Comparison of ENCODE assay signal across 11 cellular contexts in genomic region chr15:100114526-100114925, GRCh38.
DNase-seq lines count a peak whose midpoint lies in the region; ATAC-seq and TF ChIP-seq lines count a peak whose summit lies in the region.
"Had no signal": no experiment of that assay in that cellular context is flagged by ENCODE, and none has a peak within 500 bp of the region (broad histone marks: within the 10 kb centered on the region; RNA-seq: fewer than 3 reads in every experiment).

No MANE protein-coding gene starts in this region.

- TF ChIP-seq CTCF in adrenal gland (IDR thresholded peaks at IDR 0.05) (no peak), retinal pigment epithelial cell (conservative IDR thresholded peaks at IDR 0.05; ENCODE audit: low read depth, low read length) (no peak)

- H3K27me3 ChIP-seq in adrenal gland, result no peaks in the 10 kb centered on the region
- H3K27me3 ChIP-seq in right cardiac atrium (ENCODE audit: control insufficient read depth, insufficient read depth), result no peaks in the 10 kb centered on the region

- no peak overlapping the region for H3K4me3 ChIP-seq in adrenal gland
- peak overlapping the region; percentile 27 for H3K4me3 ChIP-seq in right cardiac atrium (ENCODE audit: low read length)
- peak overlapping the region; percentile 30 for H3K4me3 ChIP-seq in retinal pigment epithelial cell (ENCODE audit: low read length)

- TF ChIP-seq POLR2A in adrenal gland (IDR thresholded peaks at IDR 0.05), result no peak

- H3K36me3 ChIP-seq in adrenal gland (replicated peaks in 1 of 2), result no peaks in the 10 kb centered on the region

- 50 to 64% (median 60%) methylated on average over 11 of the region's 11 CpGs for WGBS in adrenal gland, 4 donors
- WGBS in right cardiac atrium, result 6% methylated on average over 11 of the region's 11 CpGs

- intact Hi-C loops in adrenal gland (cut with DNase I) (loop anchor here (10.0 kb wide), 2 partner anchors 140 to 150 kb away; no protein-coding TSS in a partner anchor), right cardiac atrium (cut with DNase I) (no loop called here), left colon (cut with DNase I, micrococcal nuclease) (no loop called here)

- H3K9me3 ChIP-seq in adrenal gland (replicated peaks in 1 of 3) (no peaks in the 10 kb centered on the region), right cardiac atrium (ENCODE audit: control insufficient read depth, low read length) (no peaks in the 10 kb centered on the region)

- ATAC-seq in right cardiac atrium (peak; percentile 67 to 74), HG02981 (IDR thresholded peaks at IDR 0.05; ENCODE audit: unreplicated experiment) (no peak), left colon (no peak)

- DNase-seq in COLO829 (ENCODE audit: low spot score), result peak; percentile 58
- DNase-seq in adrenal gland, result peak in 3 of 7 donors; percentile 21 to 33 (median 24)
- peak; percentile 71 to 82 (median 79) for DNase-seq in right cardiac atrium
- no peak for DNase-seq in retinal pigment epithelial cell (ENCODE audit: low read depth)
- no peak for DNase-seq in activated T-cell treated with anti-CD3 and anti-CD28 coated beads for 4 hours
- DNase-seq in left colon, result no peak
- no peak for DNase-seq in mesenteric fat pad (ENCODE audit: low spot score)
- DNase-seq: amniotic stem cell, DMS79 treated with DMSO at 0.1 percent for 48 hours, NCI-H187 had no signal

- H3K27ac ChIP-seq in adrenal gland (peak overlapping the region in 4 of 5 donors; percentile 40 to 90 (median 76)), right cardiac atrium (ENCODE audit: low read length) (peak overlapping the region; percentile 99)

- H3K4me1 ChIP-seq in adrenal gland (replicated peaks in 1 of 2), result peaks cover 14 to 40% of the 10 kb centered on the region in 2 donors
- H3K4me1 ChIP-seq in right cardiac atrium (ENCODE audit: control insufficient read depth, insufficient read depth, low read length), result peaks cover 26% of the 10 kb centered on the region

Comparison
In these comparisons a context has a peak if more than half of its experiments do, and no peak if none do; other contexts are left out.
1. DNase-seq: peak in COLO829 (single experiment) and right cardiac atrium (3 of 3); none in retinal pigment epithelial cell (single experiment), activated T-cell treated with anti-CD3 and anti-CD28 coated beads for 4 hours (single experiment), left colon (0 of 2) and mesenteric fat pad (single experiment).
2. H3K4me3 ChIP-seq: peak in right cardiac atrium (single experiment) and retinal pigment epithelial cell (single experiment); none in adrenal gland (0 of 4).
3. ATAC-seq: peak in right cardiac atrium (2 of 2); none in HG02981 (single experiment) and left colon (single experiment).
4. intact Hi-C loops: an anchor here in adrenal gland (10.0 kb wide); none called in right cardiac atrium and left colon.